In the genomic region with DNA sequence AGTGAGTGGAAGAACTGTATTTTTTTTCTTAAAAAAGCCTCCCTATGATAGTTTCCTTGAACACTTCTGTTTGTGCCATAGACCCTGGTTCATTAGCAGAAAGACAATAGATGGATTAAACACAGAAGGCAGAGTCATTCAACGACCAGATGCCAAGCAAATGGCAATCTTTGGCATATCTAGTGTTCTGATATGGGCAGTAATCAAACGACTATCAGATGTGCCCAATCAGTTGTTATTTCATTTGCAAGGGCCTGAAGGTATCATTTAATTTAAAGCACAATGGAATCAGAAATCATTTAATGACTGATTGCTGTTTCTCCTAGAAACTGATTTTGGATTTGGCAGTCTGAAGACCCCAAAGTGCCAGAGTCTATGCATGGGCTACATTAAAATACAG, we compare ENCODE assay signal across 25 cellular contexts.
DNase-seq lines count a peak whose midpoint lies in the region; ATAC-seq, FAIRE-seq and TF ChIP-seq lines count a peak whose summit lies in the region.
"Had no signal": no experiment of that assay in that cellular context is flagged by ENCODE, and none has a peak within 500 bp of the region (broad histone marks: within the 10 kb centered on the region; RNA-seq: fewer than 3 reads in every experiment).

No MANE protein-coding gene starts in this region.

- 38% methylated on average over 2 of the region's 2 CpGs for WGBS in A549 (ENCODE audit: missing lambda C conversion rate)
- no CpG with 5 or more reads among the region's 2 CpGs for WGBS in IMR-90 (ENCODE audit: extremely low coverage in 2 of 2, insufficient read length in 1 of 2), 2 experiments
- WGBS in mesendoderm (ENCODE audit: extremely low coverage, insufficient coverage, low lambda C conversion rate): no CpG with 5 or more reads among the region's 2 CpGs

- H4K5ac ChIP-seq in IMR-90 (ENCODE audit: low read depth, low read length): no peak overlapping the region
- H4K5ac ChIP-seq in mesendoderm (ENCODE audit: low read length): no peak overlapping the region

- H4K8ac ChIP-seq in IMR-90 (ENCODE audit: low read depth in 2 of 2, low read length in 2 of 2): no peak overlapping the region
- no peak overlapping the region for H4K8ac ChIP-seq in mesendoderm (ENCODE audit: low read depth, low read length)

- no peaks in the 10 kb centered on the region for H3K36me3 ChIP-seq in IMR-90 (ENCODE audit: control insufficient read depth, insufficient read depth, low read length)
- H3K36me3 ChIP-seq in mesendoderm (ENCODE audit: control insufficient read depth, insufficient read depth, low read length): no peaks in the 10 kb centered on the region
- H3K36me3 ChIP-seq: BE2C, BLaER1 had no signal

- H3K79me2 ChIP-seq in mesendoderm (ENCODE audit: control insufficient read depth, insufficient read depth, low read length): no peaks in the 10 kb centered on the region

- peak; percentile 23 for FAIRE-seq in A549 (lab: Jason Lieb, UNC)
- FAIRE-seq: A204.1, GM12878, GM12892, GM18507 had no signal

- intact Hi-C loops in IMR-90 (cut with micrococcal nuclease) (no loop called here), left cardiac atrium (cut with DNase I) (no loop called here)

- in situ Hi-C loops in IMR-90 (cut with MboI; ENCODE audit: low sequenced_read_pairs): no loop called here

- H3K9me3 ChIP-seq in A549 (no peaks in the 10 kb centered on the region), IMR-90 (ENCODE audit: control insufficient read depth, insufficient read depth, low read length) (no peaks in the 10 kb centered on the region)
- H3K9me3 ChIP-seq: BE2C, BLaER1 had no signal

- no peak overlapping the region for H2BK20ac ChIP-seq in IMR-90 (ENCODE audit: low read depth, low read length)

- H2AFZ ChIP-seq in IMR-90 (replicated peaks; ENCODE audit: low read length, poor library complexity): no peak overlapping the region

- H3K4me1 ChIP-seq in A549 (peaks cover 4% of the 10 kb centered on the region; the same call in 2 of the 3 replicates), IMR-90 (ENCODE audit: control insufficient read depth, insufficient read depth, low read length) (peaks cover 14% of the 10 kb centered on the region), mesendoderm (ENCODE audit: control insufficient read depth, low read depth, low read length) (no peaks in the 10 kb centered on the region)
- H3K4me1 ChIP-seq: BE2C, BLaER1 had no signal

- H3K23ac ChIP-seq in IMR-90 (ENCODE audit: low read depth, low read length): no peak overlapping the region; the same call in 1 of the 2 replicates
- no peak overlapping the region for H3K23ac ChIP-seq in mesendoderm (ENCODE audit: low read length)

- H4K91ac ChIP-seq in IMR-90 (ENCODE audit: insufficient read depth, low read depth, low read length): no peak overlapping the region

- H3K18ac ChIP-seq in IMR-90 (ENCODE audit: low read depth, low read length): 0 out of 2 replicates have a peak overlapping the region, but pooled peaks have one; percentile 43
- H3K18ac ChIP-seq in mesendoderm (ENCODE audit: low read length): no peak overlapping the region

- no peak overlapping the region for H3K4me3 ChIP-seq in A549
- H3K4me3 ChIP-seq in IMR-90 (ENCODE audit: insufficient read depth, low read depth, low read length): no peak overlapping the region
- no peak overlapping the region for H3K4me3 ChIP-seq in mesendoderm (ENCODE audit: low read length)
- H3K4me3 ChIP-seq: BLaER1, GM12878 had no signal

- TF ChIP-seq CTCF in A549 (IDR thresholded peaks at IDR 0.05): no peak
- no peak for TF ChIP-seq CTCF in IMR-90 (conservative IDR thresholded peaks at IDR 0.05; ENCODE audit: low read depth, low read length)

- dilution Hi-C loops in IMR-90 (cut with HindIII; ENCODE audit: low sequenced_read_pairs, unreplicated experiment): no loop called here

- H3K56ac ChIP-seq in IMR-90 (ENCODE audit: extremely low read depth, insufficient read depth, low read length) (no peak overlapping the region), mesendoderm (ENCODE audit: low read length) (no peak overlapping the region)

- H2BK120ac ChIP-seq in IMR-90 (ENCODE audit: low read depth, low read length) (no peak overlapping the region), mesendoderm (ENCODE audit: low read depth, low read length) (no peak overlapping the region)

- BruUV-seq in IMR-90 (replicated peaks; lab: Mats Ljungman, UMichigan): no TSS peak

- H3K27me3 ChIP-seq in IMR-90 (ENCODE audit: control insufficient read depth, insufficient read depth, low read length): no peaks in the 10 kb centered on the region
- H3K27me3 ChIP-seq in mesendoderm (ENCODE audit: insufficient read depth, low read length, poor library complexity): no peaks in the 10 kb centered on the region
- H3K27me3 ChIP-seq: BE2C, BLaER1 had no signal

- H3K4me2 ChIP-seq in A549 (no peak overlapping the region), IMR-90 (ENCODE audit: low read depth, low read length) (no peak overlapping the region), mesendoderm (ENCODE audit: low read length) (no peak overlapping the region)
- H3K4me2 ChIP-seq: BLaER1 had no signal

- H2BK15ac ChIP-seq in IMR-90 (ENCODE audit: low read depth, low read length): no peak overlapping the region
- no peak overlapping the region for H2BK15ac ChIP-seq in mesendoderm (replicated peaks; ENCODE audit: low read depth)

- no peaks in the 10 kb centered on the region for H4K20me1 ChIP-seq in IMR-90 (ENCODE audit: insufficient read depth, low read length)
- H4K20me1 ChIP-seq: BLaER1 had no signal

- H3K14ac ChIP-seq in IMR-90 (replicated peaks; ENCODE audit: low read depth, low read length): no peak overlapping the region

- TF ChIP-seq RAD21 in A549 (conservative IDR thresholded peaks at IDR 0.05 in 1 of 2, IDR thresholded peaks at IDR 0.05 in 1 of 2) (no peak), IMR-90 (IDR thresholded peaks at IDR 0.05; ENCODE audit: low read length) (no peak)

- H2BK5ac ChIP-seq in IMR-90 (ENCODE audit: low read depth, low read length, poor library complexity, severe bottlenecking) (no peak overlapping the region), mesendoderm (ENCODE audit: low read length) (no peak overlapping the region)

- no peak overlapping the region for H2AK9ac ChIP-seq in IMR-90 (replicated peaks; ENCODE audit: low read depth, low read length, poor library complexity)

- DNase-seq in A549 (ENCODE audit: low read depth in 1 of 2, low spot score in 1 of 2) (no peak), IMR-90 (no peak), mesendoderm (peak; percentile 11), AG08395 (ENCODE audit: low spot score) (no peak), left cardiac atrium (no peak)
- DNase-seq: 8988T; BE2C; C1 segment of cervical spinal cord; CD4-positive, alpha-beta memory T cell; CD4-positive, CD25-positive, alpha-beta regulatory T cell; CD8-positive, alpha-beta memory T cell; COR-L47; DMS 273 treated with DMSO at 0.1 percent for 48 hours; DMS153; DMS53; DMS79; DND-41; EL; GDM1 had no signal

- TF ChIP-seq EP300 in A549 (IDR thresholded peaks at IDR 0.05): no peak

- CTCF ChIA-PET in A549 (lab: Yijun Ruan, JAX): no interaction called here
- CTCF ChIA-PET in IMR-90 (lab: Yijun Ruan, JAX): no interaction called here

- no peak for TF ChIP-seq POLR2A in A549 (IDR thresholded peaks at IDR 0.05; ENCODE audit: low read length)
- TF ChIP-seq POLR2A in IMR-90 (IDR thresholded peaks at IDR 0.05; ENCODE audit: low read depth, low read length): no peak

- H2AK5ac ChIP-seq in IMR-90 (ENCODE audit: low read depth, low read length) (no peak overlapping the region), mesendoderm (ENCODE audit: low read length) (no peak overlapping the region)

- no peak overlapping the region for H3K27ac ChIP-seq in A549
- no peak overlapping the region for H3K27ac ChIP-seq in IMR-90 (ENCODE audit: insufficient read depth, low read length)
- no peak overlapping the region for H3K27ac ChIP-seq in mesendoderm (ENCODE audit: low read depth, low read length)
- H3K27ac ChIP-seq: BLaER1 had no signal

- H3K9ac ChIP-seq in IMR-90 (ENCODE audit: low read depth, low read length) (no peak overlapping the region), mesendoderm (ENCODE audit: low read length) (no peak overlapping the region)
- H3K9ac ChIP-seq: BLaER1 had no signal

- H3K79me1 ChIP-seq in IMR-90 (ENCODE audit: low read depth in 1 of 2, low read length in 2 of 2) (0 out of 4 replicates have a peak, but pooled peaks cover 0 to 3% of the 10 kb centered on the region in 2 experiments), mesendoderm (ENCODE audit: low read length) (no peaks in the 10 kb centered on the region)

- ATAC-seq in A549 (no peak), IMR-90 (ENCODE audit: low read depth) (no peak), HG03460 (IDR thresholded peaks at IDR 0.05; ENCODE audit: unreplicated experiment) (no peak), left cardiac atrium (no peak)
- ATAC-seq: GM12878 had no signal

- no peak overlapping the region; the same call in 1 of the 2 replicates for H3K4ac ChIP-seq in IMR-90 (ENCODE audit: low read depth, low read length)
- no peak overlapping the region for H3K4ac ChIP-seq in mesendoderm (ENCODE audit: low read depth, low read length)

- POLR2A ChIA-PET in A549 (lab: Yijun Ruan, JAX) (no interaction called here), IMR-90 (lab: Charles Lee; ENCODE audit: unreplicated experiment) (no interaction called here)

- H3K9me1 ChIP-seq in IMR-90 (ENCODE audit: insufficient read depth, low read length): peaks cover 8% of the 10 kb centered on the region; the same call in 1 of the 2 replicates

TF ChIP-seq in A549, 52 proteins besides CTCF, POLR2A, EP300 and RAD21:
- TF ChIP-seq HEYL (CRISPR knock-in tag; IDR thresholded peaks at IDR 0.05): no peak

TF ChIP-seq in IMR-90, 13 proteins besides CTCF, POLR2A, EP300 and RAD21 (continues in another document):
- TF ChIP-seq BHLHE40 (IDR thresholded peaks at IDR 0.05; ENCODE audit: low read depth, low read length) (no peak), NFE2L2 (IDR thresholded peaks at IDR 0.05; ENCODE audit: low read depth, low read length) (no peak), SMC3 (IDR thresholded peaks at IDR 0.05; ENCODE audit: low read depth, low read length) (no peak), RFX5 (IDR thresholded peaks at IDR 0.05; ENCODE audit: low read depth, low read length) (no peak), MAZ (IDR thresholded peaks at IDR 0.05; ENCODE audit: borderline replicate concordance, low read depth, low read length) (no peak), CEBPB (IDR thresholded peaks at IDR 0.05; ENCODE audit: low read depth, low read length) (no peak), MAFK (IDR thresholded peaks at IDR 0.05; ENCODE audit: low read depth, low read length) (no peak)
- TF ChIP-seq, protein P1, sequence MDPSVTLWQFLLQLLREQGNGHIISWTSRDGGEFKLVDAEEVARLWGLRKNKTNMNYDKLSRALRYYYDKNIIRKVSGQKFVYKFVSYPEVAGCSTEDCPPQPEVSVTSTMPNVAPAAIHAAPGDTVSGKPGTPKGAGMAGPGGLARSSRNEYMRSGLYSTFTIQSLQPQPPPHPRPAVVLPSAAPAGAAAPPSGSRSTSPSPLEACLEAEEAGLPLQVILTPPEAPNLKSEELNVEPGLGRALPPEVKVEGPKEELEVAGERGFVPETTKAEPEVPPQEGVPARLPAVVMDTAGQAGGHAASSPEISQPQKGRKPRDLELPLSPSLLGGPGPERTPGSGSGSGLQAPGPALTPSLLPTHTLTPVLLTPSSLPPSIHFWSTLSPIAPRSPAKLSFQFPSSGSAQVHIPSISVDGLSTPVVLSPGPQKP (IDR thresholded peaks at IDR 0.05; ENCODE audit: borderline replicate concordance, low read depth, low read length): no peak
